In genomic region chr7:50488379-50488778, GRCh38 we compare ENCODE assay signal across 19 cellular contexts. TPM values are rescaled to one million over a fixed set of nuclear protein-coding genes. Genes with fewer than 3 reads are reported as not detected.
DNase-seq lines count a peak whose midpoint lies in the region; ATAC-seq and FAIRE-seq lines count a peak whose summit lies in the region.
"Had no signal": no experiment of that assay in that cellular context is flagged by ENCODE, and none has a peak within 500 bp of the region (broad histone marks: within the 10 kb centered on the region; RNA-seq: fewer than 3 reads in every experiment).

No MANE protein-coding gene starts in this region.

- H3K27me3 Mint-ChIP-seq in activated T-helper 17 cell treated with anti-CD3 and anti-CD28 coated beads, Interleukin-2, amount 50 U/mL, for 72 hours = peaks cover 19% of the 10 kb centered on the region

- no peaks in the 10 kb centered on the region for H3K36me3 Mint-ChIP-seq in activated T-helper 17 cell treated with anti-CD3 and anti-CD28 coated beads, Interleukin-2, amount 50 U/mL, for 72 hours (ENCODE audit: low read depth)
- H3K36me3 Mint-ChIP-seq: CD4-positive, CD25-positive, alpha-beta regulatory T cell; CD8-positive, alpha-beta T cell had no signal

- no peaks in the 10 kb centered on the region for H3K9me3 ChIP-seq in small intestine (ENCODE audit: control insufficient read depth, low read depth)

- H3K27ac Mint-ChIP-seq in activated T-helper 17 cell treated with anti-CD3 and anti-CD28 coated beads, Interleukin-2, amount 50 U/mL, for 72 hours = no peak overlapping the region
- H3K27ac Mint-ChIP-seq: B cell; CD4-positive, CD25-positive, alpha-beta regulatory T cell; CD8-positive, alpha-beta T cell; GM23338; H9; HFFc6 had no signal

- peak; percentile 1 for DNase-seq in OCI-M1 (lab: John Stamatoyannopoulos, UW)
- no peak for DNase-seq in small intestine
- no peak for DNase-seq in stimulated activated CD4-positive, alpha-beta T cell treated with anti-CD3 and anti-CD28 coated beads, Interleukin-12 subunit alpha, Interleukin-12 subunit beta, amount 100 ng/mL, for 4 hours
- DNase-seq: Caco-2; CD4-positive, CD25-positive, alpha-beta regulatory T cell; CD8-positive, alpha-beta T cell; DMS153; DND-41; H9; HFFc6 had no signal

- peaks cover 0 to 6% of the 10 kb centered on the region in 2 donors for H3K36me3 ChIP-seq in small intestine (ENCODE audit: control insufficient read depth in 2 of 2, insufficient read depth in 2 of 2, low read length in 2 of 2)
- H3K36me3 ChIP-seq: BLaER1 had no signal

- no peak overlapping the region for H3K4me3 ChIP-seq in small intestine (ENCODE audit: low read depth in 1 of 2, low read length in 2 of 2)
- H3K4me3 ChIP-seq: BLaER1, GM23338 had no signal

- no peaks in the 10 kb centered on the region for H3K27me3 ChIP-seq in small intestine (ENCODE audit: control insufficient read depth in 2 of 2, insufficient read depth in 2 of 2, low read length in 2 of 2)
- H3K27me3 ChIP-seq: BLaER1 had no signal

- no peaks in the 10 kb centered on the region for H3K4me1 Mint-ChIP-seq in activated T-helper 17 cell treated with anti-CD3 and anti-CD28 coated beads, Interleukin-2, amount 50 U/mL, for 72 hours
- H3K4me1 Mint-ChIP-seq: B cell; CD4-positive, CD25-positive, alpha-beta regulatory T cell had no signal

- H3K4me3 Mint-ChIP-seq in activated T-helper 17 cell treated with anti-CD3 and anti-CD28 coated beads, Interleukin-2, amount 50 U/mL, for 72 hours = no peak overlapping the region
- H3K4me3 Mint-ChIP-seq: B cell; CD4-positive, CD25-positive, alpha-beta regulatory T cell; CD8-positive, alpha-beta T cell; GM23338; H9; HFFc6 had no signal

- ATAC-seq in HG03571 (IDR thresholded peaks at IDR 0.05; ENCODE audit: unreplicated experiment) = no peak
- no peak for ATAC-seq in activated T-helper 17 cell treated with anti-CD3 and anti-CD28 coated beads, Interleukin-2, amount 50 U/mL, for 72 hours (replicated peaks)
- ATAC-seq: CD8-positive, alpha-beta T cell; GM23338; HCT116 had no signal

- peak; percentile 98 for FAIRE-seq in islet of Langerhans (lab: Jason Lieb, UNC)
- peak; percentile 97 for FAIRE-seq in small intestine (lab: Jason Lieb, UNC)
- FAIRE-seq: GM12892, GM19239 had no signal

- no peak overlapping the region for H3K27ac ChIP-seq in small intestine (ENCODE audit: low read depth in 1 of 2, low read length in 1 of 2)
- H3K27ac ChIP-seq: BLaER1 had no signal

- H3K9me3 Mint-ChIP-seq in activated T-helper 17 cell treated with anti-CD3 and anti-CD28 coated beads, Interleukin-2, amount 50 U/mL, for 72 hours = no peaks in the 10 kb centered on the region
- H3K9me3 Mint-ChIP-seq: CD8-positive, alpha-beta T cell had no signal

- no peaks in the 10 kb centered on the region for H3K4me1 ChIP-seq in small intestine (ENCODE audit: control insufficient read depth in 2 of 2, insufficient read depth in 1 of 2, low read depth in 1 of 2, low read length in 1 of 2)

RNA-seq across cellular contexts. Expression of gene FIGNL1, which starts 38.2 kb away (rescaled TPM):
- 1 to 10 TPM; 1.9 to 5.7 (median 3.1) TPM for polyA plus RNA-seq in small intestine
- 10 to 100 TPM; 51.9 to 62.5 TPM for total RNA-seq in activated T-helper 17 cell treated with anti-CD3 and anti-CD28 coated beads, Interleukin-2, amount 50 U/mL, for 72 hours
